ENCODE assay signal across 1 cellular context in the genomic region with DNA sequence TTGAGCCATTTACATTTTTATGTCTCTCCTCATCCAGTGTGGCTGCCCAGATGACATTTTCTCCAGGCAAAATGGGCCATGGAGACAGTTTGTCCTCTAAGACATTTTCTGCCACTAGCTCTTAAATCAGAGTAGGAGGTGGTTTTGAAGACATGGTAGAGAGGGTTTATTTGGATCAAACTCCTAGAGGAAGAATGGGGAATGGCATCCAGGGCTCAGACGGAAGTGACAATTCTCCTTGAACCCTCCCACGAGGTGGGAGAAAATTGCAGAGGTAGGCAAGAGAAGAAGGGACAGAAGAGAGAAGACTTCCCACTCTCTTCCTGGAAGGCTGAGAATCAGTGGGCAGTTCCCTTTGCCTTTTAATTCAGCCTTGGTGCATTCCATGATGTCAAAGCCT.
TF ChIP-seq lines count a peak whose summit lies in the region.

No MANE protein-coding gene starts in this region.

TF ChIP-seq in GM23338, 12 proteins besides CTCF, POLR2A, EP300 and RAD21 (continued from another document):
- TF ChIP-seq STAT1 (IDR thresholded peaks at IDR 0.05; ENCODE audit: unreplicated experiment) (no peak), POLR2AphosphoS5 (IDR thresholded peaks at IDR 0.05; ENCODE audit: low read depth) (no peak)
